In genomic region chr1:5955479-5955977, GRCh38 we compare ENCODE assay signal across 20 cellular contexts. TPM values are rescaled to one million over a fixed set of nuclear protein-coding genes. Genes with fewer than 3 reads are reported as not detected.
DNase-seq lines count a peak whose midpoint lies in the region; ATAC-seq and TF ChIP-seq lines count a peak whose summit lies in the region.
"Had no signal": no experiment of that assay in that cellular context is flagged by ENCODE, and none has a peak within 500 bp of the region (broad histone marks: within the 10 kb centered on the region; RNA-seq: fewer than 3 reads in every experiment).

No MANE protein-coding gene starts in this region.

- H3K4me1 ChIP-seq in CD4-positive, CD25-positive, alpha-beta regulatory T cell (ENCODE audit: control insufficient read depth, insufficient read depth, low read length, poor library complexity, severe bottlenecking): peaks cover 18% of the 10 kb centered on the region
- H3K4me1 ChIP-seq: ascending aorta, left lung had no signal

- no peak for DNase-seq in activated CD8-positive, alpha-beta T cell treated with anti-CD3 and anti-CD28 coated beads for 36 hours
- DNase-seq in activated CD8-positive, alpha-beta T cell treated with anti-CD3 and anti-CD28 coated beads, Interleukin-2, amount 10 ng/mL, durations not matched to agents 7 days and 5 days: no peak
- peak in 1 of 3 donors; percentile 29 for DNase-seq in CD4-positive, CD25-positive, alpha-beta regulatory T cell
- DNase-seq in NCI-H345 (lab: John Stamatoyannopoulos, UW): peak; percentile 56
- DNase-seq in activated T-helper 2 cell treated with anti-CD3 and anti-CD28 coated beads, Interferon-gamma antibody, Interleukin-2, Interleukin-4, amounts not matched to agents 10 μg/mL and 5 μg/mL and 100 μg/mL, durations not matched to agents 14 hours and 24 hours and 36 hours (ENCODE audit: low spot score): peak; percentile 27
- no peak for DNase-seq in osteocyte (ENCODE audit: extremely low spot score, unreplicated experiment)
- DNase-seq in Calu3: no peak
- DNase-seq: activated CD4-positive, CD25-positive, alpha-beta regulatory T cell treated with anti-CD3 and anti-CD28 coated beads, Interleukin-2, amount 50 U/mL, for 72 hours; activated naive CD4-positive, alpha-beta T cell treated with anti-CD3 and anti-CD28 coated beads, Interleukin-2, amount 10 ng/mL, durations not matched to agents 7 days and 5 days; EL; left lung; NCI-H1092 treated with DMSO at 0.1 percent for 48 hours; NCI-H187 treated with DMSO at 0.1 percent for 48 hours; NCI-H2227 treated with DMSO at 0.1 percent for 48 hours; retina; substantia nigra had no signal

- no peaks in the 10 kb centered on the region for H3K36me3 ChIP-seq in CD4-positive, CD25-positive, alpha-beta regulatory T cell (ENCODE audit: control insufficient read depth, insufficient read depth, low read length)

- POLR2A ChIA-PET in activated CD8-positive, alpha-beta T cell treated with anti-CD3 and anti-CD28 coated beads for 36 hours (lab: Charles Lee): interaction anchor here (0.6 kb wide), 1 partner anchor 85 kb away, joined by 5 read pairs; no protein-coding TSS in a partner anchor
- POLR2A ChIA-PET in activated CD8-positive, alpha-beta T cell treated with anti-CD3 and anti-CD28 coated beads, Interleukin-2, amount 10 ng/mL, durations not matched to agents 7 days and 5 days (lab: Charles Lee): interaction anchor here (0.6 to 0.7 kb wide), 2 partner anchors 37 to 39 kb away, joined by 3 read pairs; no protein-coding TSS in a partner anchor

- H3K36me3 Mint-ChIP-seq in activated CD8-positive, alpha-beta T cell treated with anti-CD3 and anti-CD28 coated beads for 36 hours (ENCODE audit: low read depth): peaks cover 12% of the 10 kb centered on the region
- peaks cover 14% of the 10 kb centered on the region for H3K36me3 Mint-ChIP-seq in activated CD8-positive, alpha-beta T cell treated with anti-CD3 and anti-CD28 coated beads, Interleukin-2, amount 10 ng/mL, durations not matched to agents 7 days and 5 days (ENCODE audit: low read depth)
- peaks cover 29% of the 10 kb centered on the region for H3K36me3 Mint-ChIP-seq in CD4-positive, CD25-positive, alpha-beta regulatory T cell
- H3K36me3 Mint-ChIP-seq in activated T-helper 2 cell treated with anti-CD3 and anti-CD28 coated beads, Interferon-gamma antibody, Interleukin-2, Interleukin-4, amounts not matched to agents 10 μg/mL and 5 μg/mL and 100 μg/mL, durations not matched to agents 14 hours and 24 hours and 36 hours (ENCODE audit: low read depth): peaks cover 54% of the 10 kb centered on the region
- H3K36me3 Mint-ChIP-seq in osteocyte (ENCODE audit: unreplicated experiment): peaks cover 24% of the 10 kb centered on the region
- H3K36me3 Mint-ChIP-seq in Calu3 (ENCODE audit: insufficient read depth, unreplicated experiment): no peaks in the 10 kb centered on the region

- CTCF ChIA-PET in activated CD8-positive, alpha-beta T cell treated with anti-CD3 and anti-CD28 coated beads for 36 hours (lab: Charles Lee): no interaction called here
- CTCF ChIA-PET in activated CD8-positive, alpha-beta T cell treated with anti-CD3 and anti-CD28 coated beads, Interleukin-2, amount 10 ng/mL, durations not matched to agents 7 days and 5 days (lab: Charles Lee): no interaction called here
- CTCF ChIA-PET in Calu3 (lab: Charles Lee): no interaction called here

- H3K4me1 Mint-ChIP-seq in activated CD8-positive, alpha-beta T cell treated with anti-CD3 and anti-CD28 coated beads for 36 hours (ENCODE audit: low read depth): peaks cover 14% of the 10 kb centered on the region
- H3K4me1 Mint-ChIP-seq in activated CD8-positive, alpha-beta T cell treated with anti-CD3 and anti-CD28 coated beads, Interleukin-2, amount 10 ng/mL, durations not matched to agents 7 days and 5 days (ENCODE audit: low read depth): peaks cover 27% of the 10 kb centered on the region
- peaks cover 15 to 25% (median 20%) of the 10 kb centered on the region in 4 donors for H3K4me1 Mint-ChIP-seq in CD4-positive, CD25-positive, alpha-beta regulatory T cell
- peaks cover 51% of the 10 kb centered on the region for H3K4me1 Mint-ChIP-seq in activated T-helper 2 cell treated with anti-CD3 and anti-CD28 coated beads, Interferon-gamma antibody, Interleukin-2, Interleukin-4, amounts not matched to agents 10 μg/mL and 5 μg/mL and 100 μg/mL, durations not matched to agents 14 hours and 24 hours and 36 hours (ENCODE audit: low read depth)
- H3K4me1 Mint-ChIP-seq in osteocyte (ENCODE audit: unreplicated experiment) (no peaks in the 10 kb centered on the region), Calu3 (ENCODE audit: low read depth, unreplicated experiment) (no peaks in the 10 kb centered on the region)

- peak overlapping the region; percentile 61 for H3K27ac ChIP-seq in CD4-positive, CD25-positive, alpha-beta regulatory T cell (ENCODE audit: insufficient read depth, low read length, poor library complexity, severe bottlenecking)
- H3K27ac ChIP-seq: ascending aorta; BLaER1 treated with 17β-estradiol and CSF1 and Interleukin-3, amounts not matched to agents 10 nM and 100 nM; left lung had no signal

- TF ChIP-seq CTCF in activated CD8-positive, alpha-beta T cell treated with anti-CD3 and anti-CD28 coated beads for 36 hours (IDR thresholded peaks at IDR 0.05): no peak
- TF ChIP-seq CTCF in osteocyte (IDR thresholded peaks at IDR 0.05): no peak
- TF ChIP-seq CTCF in Calu3 (IDR thresholded peaks at IDR 0.05; ENCODE audit: unreplicated experiment): no peak

- peak overlapping the region; percentile 65 for H3K4me3 ChIP-seq in CD4-positive, CD25-positive, alpha-beta regulatory T cell (ENCODE audit: low read depth, low read length)
- H3K4me3 ChIP-seq: ascending aorta; BLaER1 treated with 17β-estradiol and CSF1 and Interleukin-3, amounts not matched to agents 10 nM and 100 nM; left lung; smooth muscle cell had no signal

- BruUV-seq in Calu3 (replicated peaks; lab: Mats Ljungman, UMichigan): no TSS peak

- no peaks in the 10 kb centered on the region for H3K27me3 Mint-ChIP-seq in activated CD8-positive, alpha-beta T cell treated with anti-CD3 and anti-CD28 coated beads for 36 hours
- H3K27me3 Mint-ChIP-seq in activated CD8-positive, alpha-beta T cell treated with anti-CD3 and anti-CD28 coated beads, Interleukin-2, amount 10 ng/mL, durations not matched to agents 7 days and 5 days (ENCODE audit: low read depth): no peaks in the 10 kb centered on the region
- no peaks in the 10 kb centered on the region for H3K27me3 Mint-ChIP-seq in CD4-positive, CD25-positive, alpha-beta regulatory T cell
- no peaks in the 10 kb centered on the region for H3K27me3 Mint-ChIP-seq in activated T-helper 2 cell treated with anti-CD3 and anti-CD28 coated beads, Interferon-gamma antibody, Interleukin-2, Interleukin-4, amounts not matched to agents 10 μg/mL and 5 μg/mL and 100 μg/mL, durations not matched to agents 14 hours and 24 hours and 36 hours (ENCODE audit: low read depth)
- no peaks in the 10 kb centered on the region for H3K27me3 Mint-ChIP-seq in osteocyte (ENCODE audit: unreplicated experiment)
- no peaks in the 10 kb centered on the region for H3K27me3 Mint-ChIP-seq in Calu3 (ENCODE audit: unreplicated experiment)
- H3K27me3 Mint-ChIP-seq: activated naive CD4-positive, alpha-beta T cell treated with anti-CD3 and anti-CD28 coated beads, Interleukin-2, amount 10 ng/mL, durations not matched to agents 7 days and 5 days had no signal

- H3K9me3 Mint-ChIP-seq in activated CD8-positive, alpha-beta T cell treated with anti-CD3 and anti-CD28 coated beads for 36 hours: no peaks in the 10 kb centered on the region
- H3K9me3 Mint-ChIP-seq in activated CD8-positive, alpha-beta T cell treated with anti-CD3 and anti-CD28 coated beads, Interleukin-2, amount 10 ng/mL, durations not matched to agents 7 days and 5 days (ENCODE audit: insufficient read depth): no peaks in the 10 kb centered on the region
- H3K9me3 Mint-ChIP-seq in CD4-positive, CD25-positive, alpha-beta regulatory T cell: no peaks in the 10 kb centered on the region
- H3K9me3 Mint-ChIP-seq in activated T-helper 2 cell treated with anti-CD3 and anti-CD28 coated beads, Interferon-gamma antibody, Interleukin-2, Interleukin-4, amounts not matched to agents 10 μg/mL and 5 μg/mL and 100 μg/mL, durations not matched to agents 14 hours and 24 hours and 36 hours: no peaks in the 10 kb centered on the region
- H3K9me3 Mint-ChIP-seq in osteocyte (ENCODE audit: unreplicated experiment) (no peaks in the 10 kb centered on the region), Calu3 (ENCODE audit: low read depth, unreplicated experiment) (no peaks in the 10 kb centered on the region)
- H3K9me3 Mint-ChIP-seq: activated naive CD4-positive, alpha-beta T cell treated with anti-CD3 and anti-CD28 coated beads, Interleukin-2, amount 10 ng/mL, durations not matched to agents 7 days and 5 days had no signal

- H3K4me3 Mint-ChIP-seq in activated CD8-positive, alpha-beta T cell treated with anti-CD3 and anti-CD28 coated beads for 36 hours: no peak overlapping the region
- H3K4me3 Mint-ChIP-seq in activated CD8-positive, alpha-beta T cell treated with anti-CD3 and anti-CD28 coated beads, Interleukin-2, amount 10 ng/mL, durations not matched to agents 7 days and 5 days: no peak overlapping the region
- peak overlapping the region in 2 of 4 donors; percentile 17 to 63 for H3K4me3 Mint-ChIP-seq in CD4-positive, CD25-positive, alpha-beta regulatory T cell
- H3K4me3 Mint-ChIP-seq in activated T-helper 2 cell treated with anti-CD3 and anti-CD28 coated beads, Interferon-gamma antibody, Interleukin-2, Interleukin-4, amounts not matched to agents 10 μg/mL and 5 μg/mL and 100 μg/mL, durations not matched to agents 14 hours and 24 hours and 36 hours (ENCODE audit: low read depth): peak overlapping the region; percentile 1
- H3K4me3 Mint-ChIP-seq in osteocyte (ENCODE audit: unreplicated experiment): no peak overlapping the region
- H3K4me3 Mint-ChIP-seq in Calu3 (ENCODE audit: low read depth, unreplicated experiment): no peak overlapping the region
- H3K4me3 Mint-ChIP-seq: activated naive CD4-positive, alpha-beta T cell treated with anti-CD3 and anti-CD28 coated beads, Interleukin-2, amount 10 ng/mL, durations not matched to agents 7 days and 5 days had no signal

- no peak overlapping the region for H3K27ac Mint-ChIP-seq in activated CD8-positive, alpha-beta T cell treated with anti-CD3 and anti-CD28 coated beads for 36 hours
- H3K27ac Mint-ChIP-seq in activated CD8-positive, alpha-beta T cell treated with anti-CD3 and anti-CD28 coated beads, Interleukin-2, amount 10 ng/mL, durations not matched to agents 7 days and 5 days: no peak overlapping the region
- peak overlapping the region in 2 of 3 donors; percentile 65 to 74 for H3K27ac Mint-ChIP-seq in CD4-positive, CD25-positive, alpha-beta regulatory T cell
- H3K27ac Mint-ChIP-seq in activated T-helper 2 cell treated with anti-CD3 and anti-CD28 coated beads, Interferon-gamma antibody, Interleukin-2, Interleukin-4, amounts not matched to agents 10 μg/mL and 5 μg/mL and 100 μg/mL, durations not matched to agents 14 hours and 24 hours and 36 hours: peak overlapping the region; percentile 73
- H3K27ac Mint-ChIP-seq in osteocyte (ENCODE audit: unreplicated experiment) (no peak overlapping the region), Calu3 (ENCODE audit: unreplicated experiment) (no peak overlapping the region)
- H3K27ac Mint-ChIP-seq: activated naive CD4-positive, alpha-beta T cell treated with anti-CD3 and anti-CD28 coated beads, Interleukin-2, amount 10 ng/mL, durations not matched to agents 7 days and 5 days had no signal

- ATAC-seq in activated CD8-positive, alpha-beta T cell treated with anti-CD3 and anti-CD28 coated beads for 36 hours: peak; percentile 34
- ATAC-seq in activated CD8-positive, alpha-beta T cell treated with anti-CD3 and anti-CD28 coated beads, Interleukin-2, amount 10 ng/mL, durations not matched to agents 7 days and 5 days: no peak
- peak; percentile 47 to 51 for ATAC-seq in CD4-positive, CD25-positive, alpha-beta regulatory T cell (ENCODE audit: low read depth in 2 of 2)
- ATAC-seq: left lung, SK-N-SH treated with all-trans-retinoic acid at 6 μM for 48 hours had no signal

- H3K9me3 ChIP-seq in CD4-positive, CD25-positive, alpha-beta regulatory T cell (ENCODE audit: control insufficient read depth in 2 of 2, low read length in 2 of 2): no peaks in the 10 kb centered on the region
- H3K9me3 ChIP-seq: ascending aorta; BLaER1 treated with 17β-estradiol and CSF1 and Interleukin-3, amounts not matched to agents 10 nM and 100 nM; left lung had no signal

- no peaks in the 10 kb centered on the region for H3K27me3 ChIP-seq in CD4-positive, CD25-positive, alpha-beta regulatory T cell (ENCODE audit: control insufficient read depth, insufficient read depth, low read length)
- H3K27me3 ChIP-seq: ascending aorta; BLaER1 treated with 17β-estradiol and CSF1 and Interleukin-3, amounts not matched to agents 10 nM and 100 nM; left lung had no signal

- intact Hi-C loops in activated CD8-positive, alpha-beta T cell treated with anti-CD3 and anti-CD28 coated beads for 36 hours (cut with micrococcal nuclease): no loop called here
- intact Hi-C loops in activated T-helper 2 cell treated with anti-CD3 and anti-CD28 coated beads, Interferon-gamma antibody, Interleukin-2, Interleukin-4, amounts not matched to agents 10 μg/mL and 5 μg/mL and 100 μg/mL, durations not matched to agents 14 hours and 24 hours and 36 hours (cut with micrococcal nuclease): loop anchor here (1.0 to 5.0 kb wide), 4 partner anchors 20 to 72 kb away; partner anchors contain the start of gene NPHP4
- intact Hi-C loops in Calu3 (cut with micrococcal nuclease; ENCODE audit: unreplicated experiment): no loop called here

RNA-seq across cellular contexts. Expression of gene NPHP4, which starts 36.7 kb away (rescaled TPM):
- 10 to 100 TPM; 16.5 to 16.8 TPM for total RNA-seq in activated CD8-positive, alpha-beta T cell treated with anti-CD3 and anti-CD28 coated beads for 36 hours
- 10 to 100 TPM; 15.6 to 17.2 TPM for total RNA-seq in activated CD8-positive, alpha-beta T cell treated with anti-CD3 and anti-CD28 coated beads, Interleukin-2, amount 10 ng/mL, durations not matched to agents 7 days and 5 days
- 13.2 TPM for total RNA-seq in CD4-positive, CD25-positive, alpha-beta regulatory T cell
- 1 to 10 TPM in 1 of 4 donors, under 1 TPM in 3; 0.29 to 1.2 (median 0.74) TPM for polyA plus RNA-seq in CD4-positive, CD25-positive, alpha-beta regulatory T cell
- total RNA-seq in activated T-helper 2 cell treated with anti-CD3 and anti-CD28 coated beads, Interferon-gamma antibody, Interleukin-2, Interleukin-4, amounts not matched to agents 10 μg/mL and 5 μg/mL and 100 μg/mL, durations not matched to agents 14 hours and 24 hours and 36 hours: 19.0 and 20.2 TPM in 2 replicates
- 11.1 and 12.8 TPM in 2 replicates for total RNA-seq in osteocyte
- 11.1 and 11.5 TPM in 2 replicates for total RNA-seq in Calu3 (2022)

Comparison
In these comparisons a context has a peak if more than half of its experiments do, and no peak if none do; other contexts are left out.
1. DNase-seq: peak in NCI-H345 (single experiment) and activated T-helper 2 cell treated with anti-CD3 and anti-CD28 coated beads, Interferon-gamma antibody, Interleukin-2, Interleukin-4, amounts not matched to agents 10 μg/mL and 5 μg/mL and 100 μg/mL, durations not matched to agents 14 hours and 24 hours and 36 hours (single experiment); none in activated CD8-positive, alpha-beta T cell treated with anti-CD3 and anti-CD28 coated beads for 36 hours (single experiment), activated CD8-positive, alpha-beta T cell treated with anti-CD3 and anti-CD28 coated beads, Interleukin-2, amount 10 ng/mL, durations not matched to agents 7 days and 5 days (single experiment), osteocyte (single experiment) and Calu3 (single experiment).
2. H3K27ac Mint-ChIP-seq: peak in CD4-positive, CD25-positive, alpha-beta regulatory T cell (2 of 3) and activated T-helper 2 cell treated with anti-CD3 and anti-CD28 coated beads, Interferon-gamma antibody, Interleukin-2, Interleukin-4, amounts not matched to agents 10 μg/mL and 5 μg/mL and 100 μg/mL, durations not matched to agents 14 hours and 24 hours and 36 hours (single experiment); none in activated CD8-positive, alpha-beta T cell treated with anti-CD3 and anti-CD28 coated beads for 36 hours (single experiment), activated CD8-positive, alpha-beta T cell treated with anti-CD3 and anti-CD28 coated beads, Interleukin-2, amount 10 ng/mL, durations not matched to agents 7 days and 5 days (single experiment), osteocyte (single experiment) and Calu3 (single experiment).